In genomic region chr18:12749136-12749535, GRCh38 we compare ENCODE assay signal across 11 cellular contexts.
"Had no signal": no experiment of that assay in that cellular context is flagged by ENCODE, and none has a peak within 500 bp of the region (broad histone marks: within the 10 kb centered on the region; RNA-seq: fewer than 3 reads in every experiment).

No MANE protein-coding gene starts in this region.

- H3K36me3 Mint-ChIP-seq: activated CD4-positive, alpha-beta memory T cell treated with anti-CD3 and anti-CD28 coated beads for 36 hours had no signal

- H3K9ac ChIP-seq: parathyroid adenoma had no signal

- DNase-seq: activated CD4-positive, alpha-beta memory T cell treated with anti-CD3 and anti-CD28 coated beads for 36 hours; activated CD4-positive, CD25-positive, alpha-beta regulatory T cell treated with anti-CD3 and anti-CD28 coated beads, Interleukin-2, amount 50 U/mL, for 72 hours; activated T-cell treated with anti-CD3 and anti-CD28 coated beads, Interleukin-2, amount 50 U/mL, for 72 hours; colonic mucosa; esophagus squamous epithelium; foreskin melanocyte; heart left ventricle; stomach had no signal

- H3K4me3 Mint-ChIP-seq: activated CD4-positive, alpha-beta memory T cell treated with anti-CD3 and anti-CD28 coated beads for 36 hours had no signal

- H3K9me3 ChIP-seq: colonic mucosa, esophagus squamous epithelium, heart left ventricle, stomach, thoracic aorta, vagina had no signal

- H3K4me3 ChIP-seq: colonic mucosa, esophagus squamous epithelium, heart left ventricle, stomach, thoracic aorta, vagina had no signal

- H3K27ac ChIP-seq: colonic mucosa, esophagus squamous epithelium, heart left ventricle, parathyroid adenoma, stomach, vagina had no signal

- ATAC-seq: heart left ventricle had no signal

- H3K27me3 ChIP-seq: colonic mucosa, heart left ventricle, stomach, vagina had no signal

- H3K4me1 ChIP-seq: colonic mucosa, esophagus squamous epithelium, heart left ventricle, parathyroid adenoma, stomach, vagina had no signal

- H3K79me2 ChIP-seq: parathyroid adenoma had no signal

- H3K9me3 Mint-ChIP-seq: activated CD4-positive, alpha-beta memory T cell treated with anti-CD3 and anti-CD28 coated beads for 36 hours; activated T-cell treated with anti-CD3 and anti-CD28 coated beads, Interleukin-2, amount 50 U/mL, for 72 hours had no signal

- H3K36me3 ChIP-seq: colonic mucosa, esophagus squamous epithelium, heart left ventricle, stomach, thoracic aorta, vagina had no signal

- H2AFZ ChIP-seq: parathyroid adenoma had no signal

- H3K27ac Mint-ChIP-seq: activated CD4-positive, alpha-beta memory T cell treated with anti-CD3 and anti-CD28 coated beads for 36 hours had no signal

- H3K27me3 Mint-ChIP-seq: activated CD4-positive, alpha-beta memory T cell treated with anti-CD3 and anti-CD28 coated beads for 36 hours had no signal
